8 cellular contexts compared by ENCODE assay signal in the genomic region with DNA sequence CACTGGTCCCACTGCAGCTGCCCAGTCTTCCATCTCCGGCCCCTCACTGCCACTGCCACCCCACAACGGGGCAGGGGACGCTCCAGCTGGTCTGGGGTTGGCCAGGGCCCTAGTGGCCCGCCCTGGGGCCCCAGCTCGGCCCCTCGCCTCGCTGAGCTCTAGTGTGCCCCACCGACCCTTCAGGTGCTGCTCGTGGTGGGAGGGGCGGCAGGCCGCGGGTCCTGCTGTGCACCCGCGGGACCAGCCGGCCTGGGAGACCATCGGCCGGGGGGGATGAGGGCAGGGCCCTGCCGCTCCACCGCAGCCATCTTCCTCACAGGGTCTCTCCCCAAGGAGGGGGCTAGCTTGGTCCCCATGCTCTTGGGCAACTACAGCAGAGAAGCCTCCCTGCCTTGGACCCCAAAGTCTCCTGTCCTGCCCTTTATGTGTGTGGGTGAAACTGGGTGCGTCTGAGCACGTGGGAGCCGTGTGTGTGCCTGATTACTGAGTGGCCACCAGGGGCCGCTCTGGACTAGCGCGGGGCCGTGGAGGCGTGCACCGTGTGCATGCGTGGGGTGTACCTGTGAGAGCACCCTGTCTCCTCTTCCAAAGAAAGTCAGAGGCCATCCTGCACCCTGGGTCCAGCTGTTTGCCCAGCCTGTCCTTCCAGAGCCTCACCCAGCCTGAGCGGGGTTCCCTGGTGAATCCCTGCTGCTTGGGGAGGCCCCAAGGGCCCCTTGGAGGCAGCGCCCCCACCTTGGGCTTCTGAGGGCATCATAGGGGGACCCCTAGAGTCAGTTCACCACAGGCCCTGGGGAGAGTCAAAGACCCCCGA. TPM values are rescaled to one million over a fixed set of nuclear protein-coding genes. Genes with fewer than 3 reads are reported as not detected.
DNase-seq lines count a peak whose midpoint lies in the region; ATAC-seq and TF ChIP-seq lines count a peak whose summit lies in the region.

No MANE protein-coding gene starts in this region.

- DNase-seq in AG09309 (ENCODE audit: low read depth) (no peak), HCEC 1CT (peak; percentile 65), SK-N-DZ (ENCODE audit: low spot score) (peak; percentile 56), cardiac muscle cell (ENCODE audit: low read depth in 1 of 2, low spot score in 1 of 2) (peak; percentile 55 to 56), smooth muscle cell (lab: John Stamatoyannopoulos, UW; ENCODE audit: unreplicated experiment) (no peak), islet precursor cell (no peak)

- H3K9ac ChIP-seq in smooth muscle cell (ENCODE audit: low read depth), result no peak overlapping the region

- TF ChIP-seq CTCF in AG09309 (IDR thresholded peaks at IDR 0.05; ENCODE audit: control insufficient read depth, insufficient read depth, low read depth, low read length, missing control alignments), result peak; percentile 93
- TF ChIP-seq CTCF in cardiac muscle cell (IDR thresholded peaks at IDR 0.05; ENCODE audit: low read depth, low read length), result peak; percentile 90
- peak; percentile 76 for TF ChIP-seq CTCF in smooth muscle cell (IDR thresholded peaks at IDR 0.05; ENCODE audit: borderline replicate concordance, insufficient read depth, poor library complexity, severe bottlenecking)

- no peaks in the 10 kb centered on the region for H3K4me1 ChIP-seq in cardiac muscle cell (ENCODE audit: low read depth)
- H3K4me1 ChIP-seq in smooth muscle cell (ENCODE audit: low read depth), result no peaks in the 10 kb centered on the region

- H3K36me3 ChIP-seq in cardiac muscle cell (no peaks in the 10 kb centered on the region), smooth muscle cell (ENCODE audit: low read depth) (no peaks in the 10 kb centered on the region)

- H3F3A ChIP-seq in smooth muscle cell (ENCODE audit: low read depth), result no peaks in the 10 kb centered on the region

- peak overlapping the region; percentile 28 for H3K4me2 ChIP-seq in smooth muscle cell

- H3K27ac Mint-ChIP-seq in activated naive CD4-positive, alpha-beta T cell treated with anti-CD3 and anti-CD28 coated beads, Interleukin-2, amount 50 U/mL, for 24 hours, result peak overlapping the region; percentile 59

- WGBS in smooth muscle cell (ENCODE audit: low lambda C conversion rate), result 38% methylated on average over 22 of the region's 32 CpGs

- H3K27ac ChIP-seq in cardiac muscle cell, result no peak overlapping the region
- no peak overlapping the region for H3K27ac ChIP-seq in smooth muscle cell (ENCODE audit: low read depth)

- no peaks in the 10 kb centered on the region for H3K9me3 Mint-ChIP-seq in activated naive CD4-positive, alpha-beta T cell treated with anti-CD3 and anti-CD28 coated beads, Interleukin-2, amount 50 U/mL, for 24 hours

- H3K27me3 ChIP-seq in cardiac muscle cell, result peaks cover 52% of the 10 kb centered on the region
- peaks cover 38% of the 10 kb centered on the region for H3K27me3 ChIP-seq in smooth muscle cell (ENCODE audit: low read depth)

- H3K79me2 ChIP-seq in smooth muscle cell (ENCODE audit: low read depth), result no peaks in the 10 kb centered on the region

- no peaks in the 10 kb centered on the region for H3K36me3 Mint-ChIP-seq in activated naive CD4-positive, alpha-beta T cell treated with anti-CD3 and anti-CD28 coated beads, Interleukin-2, amount 50 U/mL, for 24 hours

- H3K4me3 ChIP-seq in AG09309 (ENCODE audit: control insufficient read depth, low read depth, low read length), result no peak overlapping the region
- H3K4me3 ChIP-seq in cardiac muscle cell, result no peak overlapping the region
- no peak overlapping the region for H3K4me3 ChIP-seq in smooth muscle cell

- H3K9me3 ChIP-seq in cardiac muscle cell (ENCODE audit: low read depth) (no peaks in the 10 kb centered on the region), smooth muscle cell (replicated peaks; ENCODE audit: low read depth) (no peaks in the 10 kb centered on the region)

- H3K27me3 Mint-ChIP-seq in activated naive CD4-positive, alpha-beta T cell treated with anti-CD3 and anti-CD28 coated beads, Interleukin-2, amount 50 U/mL, for 24 hours, result no peaks in the 10 kb centered on the region

- H3K4me3 Mint-ChIP-seq in activated naive CD4-positive, alpha-beta T cell treated with anti-CD3 and anti-CD28 coated beads, Interleukin-2, amount 50 U/mL, for 24 hours, result no peak overlapping the region

- H2AFZ ChIP-seq in smooth muscle cell (ENCODE audit: low read depth), result no peak overlapping the region

- ATAC-seq in GM19351 (IDR thresholded peaks at IDR 0.05; ENCODE audit: unreplicated experiment), result no peak

- H3K4me1 Mint-ChIP-seq in activated naive CD4-positive, alpha-beta T cell treated with anti-CD3 and anti-CD28 coated beads, Interleukin-2, amount 50 U/mL, for 24 hours, result peaks cover 4% of the 10 kb centered on the region

- H4K20me1 ChIP-seq in smooth muscle cell (ENCODE audit: low read depth), result peaks cover 8% of the 10 kb centered on the region

RNA-seq across cellular contexts. Expression of a gene that starts 6.0 kb away (rescaled TPM):
- polyA plus RNA-seq in SK-N-DZ (2014; cell fraction: cytosol; rRNA removed), result not detected in 2 replicates
- not detected in 2 replicates for polyA plus RNA-seq in SK-N-DZ (2014; cell fraction: nucleus; rRNA removed)
- 0.07 and 0.77 TPM in 2 replicates for total RNA-seq in cardiac muscle cell
- polyA plus RNA-seq in cardiac muscle cell, result not detected in 2 replicates
- total RNA-seq in smooth muscle cell, result 0.27 and 1.9 TPM in 2 replicates
- not detected in 2 replicates for polyA plus RNA-seq in smooth muscle cell

RNA-seq across cellular contexts. Expression of a gene that starts 51.4 kb away (rescaled TPM):
- 15.5 and 15.8 TPM in 2 replicates for polyA plus RNA-seq in SK-N-DZ (2014; cell fraction: cytosol; rRNA removed)
- polyA plus RNA-seq in SK-N-DZ (2014; cell fraction: nucleus; rRNA removed), result 33.1 and 35.5 TPM in 2 replicates
- total RNA-seq in cardiac muscle cell, result 13.0 and 16.8 TPM in 2 replicates
- 33.0 and 37.0 TPM in 2 replicates for polyA plus RNA-seq in cardiac muscle cell
- 8.0 and 12.5 TPM in 2 replicates for total RNA-seq in smooth muscle cell
- polyA plus RNA-seq in smooth muscle cell, result 17.4 and 22.9 TPM in 2 replicates

RNA-seq across cellular contexts. Expression of a gene that starts 59.4 kb away (rescaled TPM):
- 2.8 and 2.9 TPM in 2 replicates for polyA plus RNA-seq in SK-N-DZ (2014; cell fraction: cytosol; rRNA removed)
- 4.6 and 9.3 TPM in 2 replicates for polyA plus RNA-seq in SK-N-DZ (2014; cell fraction: nucleus; rRNA removed)
- total RNA-seq in cardiac muscle cell (10.9 and 14.4 TPM in 2 replicates), smooth muscle cell (1.3 and 2.0 TPM in 2 replicates)
- polyA plus RNA-seq in cardiac muscle cell (3.3 and 4.1 TPM in 2 replicates), smooth muscle cell (1.6 and 1.9 TPM in 2 replicates)

Comparison
In these comparisons a context has a peak if more than half of its experiments do, and no peak if none do; other contexts are left out.
1. DNase-seq: peak in HCEC 1CT (single experiment), SK-N-DZ (single experiment) and cardiac muscle cell (2 of 2); none in AG09309 (single experiment), smooth muscle cell (single experiment) and islet precursor cell (single experiment).
2. Peak in every context shown above with its lines, with median percentiles within 50 percentile points of each other: CTCF ChIP-seq.